Comparison of ENCODE assay signal across 22 cellular contexts in genomic region chr7:4014649-4015048, GRCh38.
"Had no signal": no experiment of that assay in that cellular context is flagged by ENCODE, and none has a peak within 500 bp of the region (broad histone marks: within the 10 kb centered on the region; RNA-seq: fewer than 3 reads in every experiment).

No MANE protein-coding gene starts in this region.

- H3K36me3 Mint-ChIP-seq: activated naive CD8-positive, alpha-beta T cell treated with anti-CD3 and anti-CD28 coated beads for 36 hours had no signal

- H3K27me3 ChIP-seq: Peyer's patch, SJCRH30 had no signal

- H3K9me3 ChIP-seq: SJCRH30, SK-N-SH had no signal

- H3K4me1 Mint-ChIP-seq: activated CD4-positive, alpha-beta T cell treated with anti-CD3 and anti-CD28 coated beads, Interleukin-2, amount 10 ng/mL, durations not matched to agents 7 days and 5 days; activated naive CD8-positive, alpha-beta T cell treated with anti-CD3 and anti-CD28 coated beads for 36 hours; activated T-helper 17 cell treated with anti-CD3 and anti-CD28 coated beads, Interleukin-2, amount 50 U/mL, for 72 hours had no signal

- DNase-seq: activated CD4-positive, alpha-beta memory T cell treated with anti-CD3 and anti-CD28 coated beads for 36 hours; activated CD4-positive, alpha-beta T cell treated with anti-CD3 and anti-CD28 coated beads, Interleukin-2, amount 10 ng/mL, durations not matched to agents 7 days and 5 days; activated CD4-positive, CD25-positive, alpha-beta regulatory T cell; activated gamma-delta T cell; activated naive CD4-positive, alpha-beta T cell treated with anti-CD3 and anti-CD28 coated beads for 36 hours; activated naive CD8-positive, alpha-beta T cell treated with anti-CD3 and anti-CD28 coated beads for 36 hours; activated T-cell treated with anti-CD3 and anti-CD28 coated beads for 4 hours; activated T-cell treated with anti-CD3 and anti-CD28 coated beads, Interleukin-2, amount 50 U/mL, for 48 hours; anterior cingulate cortex; KG1; NCI-H1048; NCI-H1694; NCI-H2029; NCI-H510A treated with DMSO at 0.1 percent for 48 hours; Right ventricle myocardium superior; SJCRH30; T-helper 1 cell had no signal

- H3K36me3 ChIP-seq: Peyer's patch, SJCRH30 had no signal

- H3K27me3 Mint-ChIP-seq: activated CD4-positive, alpha-beta T cell treated with anti-CD3 and anti-CD28 coated beads, Interleukin-2, amount 10 ng/mL, durations not matched to agents 7 days and 5 days had no signal

- H3K4me1 ChIP-seq: Peyer's patch, SJCRH30 had no signal

- H3K4me3 Mint-ChIP-seq: activated CD4-positive, alpha-beta memory T cell treated with anti-CD3 and anti-CD28 coated beads for 36 hours; activated CD4-positive, alpha-beta T cell treated with anti-CD3 and anti-CD28 coated beads, Interleukin-2, amount 10 ng/mL, durations not matched to agents 7 days and 5 days; activated naive CD4-positive, alpha-beta T cell treated with anti-CD3 and anti-CD28 coated beads for 36 hours; activated naive CD8-positive, alpha-beta T cell treated with anti-CD3 and anti-CD28 coated beads for 36 hours; activated T-helper 17 cell treated with anti-CD3 and anti-CD28 coated beads, Interleukin-2, amount 50 U/mL, for 72 hours had no signal

- ATAC-seq: activated T-helper 17 cell treated with anti-CD3 and anti-CD28 coated beads, Interleukin-2, amount 50 U/mL, for 72 hours had no signal

- H3K4me3 ChIP-seq: Peyer's patch, SJCRH30 had no signal

- H3K27ac Mint-ChIP-seq: activated CD4-positive, alpha-beta memory T cell treated with anti-CD3 and anti-CD28 coated beads for 36 hours; activated CD4-positive, alpha-beta T cell treated with anti-CD3 and anti-CD28 coated beads, Interleukin-2, amount 10 ng/mL, durations not matched to agents 7 days and 5 days; activated naive CD4-positive, alpha-beta T cell treated with anti-CD3 and anti-CD28 coated beads for 36 hours; activated naive CD8-positive, alpha-beta T cell treated with anti-CD3 and anti-CD28 coated beads for 36 hours; activated T-helper 17 cell treated with anti-CD3 and anti-CD28 coated beads, Interleukin-2, amount 50 U/mL, for 72 hours had no signal

- H3K27ac ChIP-seq: Peyer's patch, RWPE1, SJCRH30, VCaP had no signal
